Comparison of ENCODE assay signal across 1 cellular context in the genomic region with DNA sequence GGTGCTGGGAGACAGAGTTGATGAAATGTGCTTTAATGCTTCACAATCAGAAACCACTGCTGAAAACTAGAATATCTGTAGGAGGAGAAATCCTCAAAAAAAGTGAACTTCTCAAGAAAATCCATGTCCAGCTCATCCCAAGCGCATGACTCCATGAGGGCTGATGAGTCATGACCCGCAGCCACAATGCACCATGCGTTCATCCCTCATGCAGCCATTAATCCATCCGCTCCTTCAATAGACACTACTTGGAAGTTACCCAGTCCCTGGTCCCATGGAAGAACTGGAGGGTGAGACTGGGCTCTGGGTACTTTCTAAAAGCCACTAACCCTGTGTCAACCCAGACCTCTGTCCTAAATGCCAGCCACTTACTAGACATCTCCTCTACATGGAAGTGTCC.
TF ChIP-seq lines count a peak whose summit lies in the region.

No MANE protein-coding gene starts in this region.

TF ChIP-seq in HepG2, 621 proteins besides CTCF, POLR2A, EP300 and RAD21:
- TF ChIP-seq ZNF383 (CRISPR knock-in tag; IDR thresholded peaks at IDR 0.05; ENCODE audit: borderline replicate concordance) = no peak
- TF ChIP-seq ZNF264 (CRISPR knock-in tag; IDR thresholded peaks at IDR 0.05) = no peak
- no peak for TF ChIP-seq SP2 (CRISPR knock-in tag; IDR thresholded peaks at IDR 0.05)
- TF ChIP-seq, protein P1, sequence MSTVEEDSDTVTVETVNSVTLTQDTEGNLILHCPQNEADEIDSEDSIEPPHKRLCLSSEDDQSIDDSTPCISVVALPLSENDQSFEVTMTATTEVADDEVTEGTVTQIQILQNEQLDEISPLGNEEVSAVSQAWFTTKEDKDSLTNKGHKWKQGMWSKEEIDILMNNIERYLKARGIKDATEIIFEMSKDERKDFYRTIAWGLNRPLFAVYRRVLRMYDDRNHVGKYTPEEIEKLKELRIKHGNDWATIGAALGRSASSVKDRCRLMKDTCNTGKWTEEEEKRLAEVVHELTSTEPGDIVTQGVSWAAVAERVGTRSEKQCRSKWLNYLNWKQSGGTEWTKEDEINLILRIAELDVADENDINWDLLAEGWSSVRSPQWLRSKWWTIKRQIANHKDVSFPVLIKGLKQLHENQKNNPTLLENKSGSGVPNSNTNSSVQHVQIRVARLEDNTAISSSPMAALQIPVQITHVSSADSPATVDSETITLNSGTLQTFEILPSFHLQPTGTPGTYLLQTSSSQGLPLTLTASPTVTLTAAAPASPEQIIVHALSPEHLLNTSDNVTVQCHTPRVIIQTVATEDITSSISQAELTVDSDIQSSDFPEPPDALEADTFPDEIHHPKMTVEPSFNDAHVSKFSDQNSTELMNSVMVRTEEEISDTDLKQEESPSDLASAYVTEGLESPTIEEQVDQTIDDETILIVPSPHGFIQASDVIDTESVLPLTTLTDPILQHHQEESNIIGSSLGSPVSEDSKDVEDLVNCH (CRISPR knock-in tag; IDR thresholded peaks at IDR 0.05) = no peak
- TF ChIP-seq KDM1A (CRISPR knock-in tag; IDR thresholded peaks at IDR 0.05) = no peak
- TF ChIP-seq ZNF3 (CRISPR knock-in tag; IDR thresholded peaks at IDR 0.05) = no peak
- TF ChIP-seq HDAC6 (IDR thresholded peaks at IDR 0.05; ENCODE audit: low read depth, low read length) = no peak
TF ChIP-seq in HepG2: peak in this region for 0.
